13 cellular contexts compared by ENCODE assay signal in the genomic region with DNA sequence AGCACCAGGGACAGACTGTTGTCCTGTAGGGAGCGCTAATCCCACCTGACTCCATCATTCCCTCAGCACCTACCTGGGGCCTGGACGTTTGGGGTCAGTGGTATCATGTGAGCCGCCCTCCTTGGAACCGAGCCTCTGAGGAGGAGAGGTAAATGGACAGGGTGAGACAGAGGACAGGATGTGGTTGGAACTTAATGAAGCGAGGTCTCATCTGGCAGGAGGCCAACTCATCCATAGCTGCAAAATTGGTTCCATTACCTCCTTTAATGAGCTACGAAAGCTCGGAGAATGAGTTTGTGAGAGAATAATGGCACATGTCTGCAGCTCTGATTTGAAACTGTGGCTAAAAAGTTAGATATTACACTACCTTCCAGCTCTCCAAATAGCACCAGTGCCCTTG. TPM values are rescaled to one million over a fixed set of nuclear protein-coding genes. Genes with fewer than 3 reads are reported as not detected.
A peak's percentile ranks its signal among the peaks of the same experiment; 100 is the strongest.
DNase-seq lines count a peak whose midpoint lies in the region; ATAC-seq, FAIRE-seq and TF ChIP-seq lines count a peak whose summit lies in the region.
"Had no signal": no experiment of that assay in that cellular context is flagged by ENCODE, and none has a peak within 500 bp of the region (broad histone marks: within the 10 kb centered on the region; RNA-seq: fewer than 3 reads in every experiment).

No MANE protein-coding gene starts in this region.

- no peaks in the 10 kb centered on the region for H3K27me3 Mint-ChIP-seq in central memory CD8-positive, alpha-beta T cell
- no peaks in the 10 kb centered on the region for H3K27me3 Mint-ChIP-seq in stimulated activated naive CD8-positive, alpha-beta T cell treated with anti-CD3 and anti-CD28 coated beads, Interleukin-15, amount 100 ng/mL, for 72 hours

- no peak overlapping the region for H3K27ac ChIP-seq in HepG2 (ENCODE audit: extremely low read length, insufficient read depth, low read length)
- H3K27ac ChIP-seq in right lobe of liver = no peak overlapping the region
- H3K27ac ChIP-seq in smooth muscle cell (ENCODE audit: low read depth) = no peak overlapping the region

- peaks cover 70% of the 10 kb centered on the region for H3K4me1 Mint-ChIP-seq in central memory CD8-positive, alpha-beta T cell
- H3K4me1 Mint-ChIP-seq in stimulated activated naive CD8-positive, alpha-beta T cell treated with anti-CD3 and anti-CD28 coated beads, Interleukin-15, amount 100 ng/mL, for 72 hours = peaks cover 96% of the 10 kb centered on the region

- POLR2A ChIA-PET in HepG2 (lab: Yijun Ruan, JAX) = interaction anchor here (0.7 kb wide), 1 partner anchor 14 kb away, joined by 3 read pairs; a partner anchor contains a TSS

- no peak for FAIRE-seq in HepG2 (lab: Jason Lieb, UNC)

- peak overlapping the region; percentile 32 for H3K27ac Mint-ChIP-seq in central memory CD8-positive, alpha-beta T cell (ENCODE audit: low read depth)
- H3K27ac Mint-ChIP-seq in stimulated activated naive CD8-positive, alpha-beta T cell treated with anti-CD3 and anti-CD28 coated beads, Interleukin-15, amount 100 ng/mL, for 72 hours = peak overlapping the region in 1 of 2 donors; percentile 79

- H4K20me1 ChIP-seq in HepG2 (ENCODE audit: insufficient read depth, low read length) = no peaks in the 10 kb centered on the region
- H4K20me1 ChIP-seq in smooth muscle cell (ENCODE audit: low read depth) = peaks cover 22% of the 10 kb centered on the region

- H3K9me3 Mint-ChIP-seq in central memory CD8-positive, alpha-beta T cell = no peaks in the 10 kb centered on the region
- no peaks in the 10 kb centered on the region for H3K9me3 Mint-ChIP-seq in stimulated activated naive CD8-positive, alpha-beta T cell treated with anti-CD3 and anti-CD28 coated beads, Interleukin-15, amount 100 ng/mL, for 72 hours
- H3K9me3 Mint-ChIP-seq: neural crest cell had no signal

- intact Hi-C loops in HepG2 (cut with micrococcal nuclease; ENCODE audit: unreplicated experiment) = no loop called here
- intact Hi-C loops in right lobe of liver (cut with DNase I) = no loop called here
- intact Hi-C loops in mucosa of descending colon (cut with DNase I, micrococcal nuclease) = no loop called here

- CTCF ChIA-PET in HepG2 (lab: Yijun Ruan, JAX; ENCODE audit: low intra/inter-chr PET ratio, low total read pairs) = no interaction called here

- no peak overlapping the region for H3K4me3 Mint-ChIP-seq in central memory CD8-positive, alpha-beta T cell
- H3K4me3 Mint-ChIP-seq in stimulated activated naive CD8-positive, alpha-beta T cell treated with anti-CD3 and anti-CD28 coated beads, Interleukin-15, amount 100 ng/mL, for 72 hours = peak overlapping the region; percentile 12 to 47
- H3K4me3 Mint-ChIP-seq: neural crest cell had no signal

- H3K27me3 ChIP-seq in HepG2 (ENCODE audit: control insufficient read depth in 1 of 2, insufficient read depth in 2 of 2, low read length in 2 of 2) (no peaks in the 10 kb centered on the region), right lobe of liver (no peaks in the 10 kb centered on the region), smooth muscle cell (ENCODE audit: low read depth) (no peaks in the 10 kb centered on the region)

- WGBS in HepG2 (ENCODE audit: low lambda C conversion rate) = 95% methylated on average over 7 of the region's 7 CpGs
- 56% methylated on average over 6 of the region's 7 CpGs for WGBS in right lobe of liver (ENCODE audit: insufficient coverage, low coverage, low lambda C conversion rate, missing lambda C conversion rate)
- WGBS in smooth muscle cell (ENCODE audit: low lambda C conversion rate) = 89% methylated on average over 7 of the region's 7 CpGs

- TF ChIP-seq CTCF in HepG2 (CRISPR knock-in tag; IDR thresholded peaks at IDR 0.05) = 0 out of 2 replicates have a peak, but pooled peaks have one; percentile 3
- no peak for TF ChIP-seq CTCF in right lobe of liver (IDR thresholded peaks at IDR 0.05)
- no peak for TF ChIP-seq CTCF in smooth muscle cell (IDR thresholded peaks at IDR 0.05; ENCODE audit: borderline replicate concordance, insufficient read depth, poor library complexity, severe bottlenecking)
- no peak for TF ChIP-seq CTCF in mucosa of descending colon (IDR thresholded peaks at IDR 0.05)

- H3K36me3 ChIP-seq in HepG2 (replicated peaks in 1 of 2; ENCODE audit: control insufficient read depth in 1 of 2, insufficient read depth in 2 of 2, low read length in 2 of 2) = peaks cover 3 to 15% of the 10 kb centered on the region in 2 experiments; a peak in 2 of 5 replicates
- no peaks in the 10 kb centered on the region for H3K36me3 ChIP-seq in right lobe of liver
- H3K36me3 ChIP-seq in smooth muscle cell (ENCODE audit: low read depth) = no peaks in the 10 kb centered on the region
- no peaks in the 10 kb centered on the region for H3K36me3 ChIP-seq in mucosa of descending colon (ENCODE audit: low read depth)

- in situ Hi-C loops in HepG2 (cut with HindIII; ENCODE audit: extremely low pct_ligation_motif_present, low pct_unique_long_range_greater_than_20kb) = no loop called here

- TF ChIP-seq POLR2A in HepG2 (IDR thresholded peaks at IDR 0.05; ENCODE audit: insufficient read depth in 1 of 2, low read depth in 2 of 2, low read length in 2 of 2) (no peak), right lobe of liver (IDR thresholded peaks at IDR 0.05) (no peak)

- H3K4me3 ChIP-seq in HepG2 (replicated peaks in 1 of 3; ENCODE audit: insufficient read depth in 1 of 3, low read depth in 2 of 3, low read length in 3 of 3) (no peak overlapping the region), right lobe of liver (no peak overlapping the region), smooth muscle cell (no peak overlapping the region), mucosa of descending colon (no peak overlapping the region)

- no peak for TF ChIP-seq RAD21 in HepG2 (CRISPR knock-in tag; IDR thresholded peaks at IDR 0.05)

- no peak overlapping the region for H3K4me2 ChIP-seq in HepG2 (ENCODE audit: low read depth, low read length)
- H3K4me2 ChIP-seq in smooth muscle cell = no peak overlapping the region

- H3K79me2 ChIP-seq in HepG2 (ENCODE audit: insufficient read depth, low read length) (no peaks in the 10 kb centered on the region), smooth muscle cell (ENCODE audit: low read depth) (no peaks in the 10 kb centered on the region)

- ATAC-seq in HepG2 (no peak), right lobe of liver (no peak), mucosa of descending colon (no peak)
- ATAC-seq in central memory CD8-positive, alpha-beta T cell (replicated peaks; ENCODE audit: extremely low read depth, poor library complexity, severe bottlenecking) = no peak
- no peak for ATAC-seq in stimulated activated naive CD8-positive, alpha-beta T cell treated with anti-CD3 and anti-CD28 coated beads, Interleukin-15, amount 100 ng/mL, for 72 hours

- H3K9me3 ChIP-seq in HepG2 (ENCODE audit: low read length) (no peaks in the 10 kb centered on the region), right lobe of liver (no peaks in the 10 kb centered on the region), smooth muscle cell (replicated peaks; ENCODE audit: low read depth) (no peaks in the 10 kb centered on the region), mucosa of descending colon (no peaks in the 10 kb centered on the region)

- DNase-seq in HepG2 (ENCODE audit: low spot score) = no peak
- no peak for DNase-seq in right lobe of liver
- peak; percentile 19 for DNase-seq in NCI-H2196 treated with DMSO at 0.1 percent for 48 hours (lab: John Stamatoyannopoulos, UW; ENCODE audit: unreplicated experiment)
- no peak for DNase-seq in central memory CD8-positive, alpha-beta T cell (ENCODE audit: low spot score in 2 of 2)
- no peak for DNase-seq in stimulated activated naive CD8-positive, alpha-beta T cell treated with anti-CD3 and anti-CD28 coated beads, Interleukin-15, amount 100 ng/mL, for 72 hours
- DNase-seq in smooth muscle cell (lab: John Stamatoyannopoulos, UW; ENCODE audit: unreplicated experiment) = no peak
- no peak for DNase-seq in mucosa of descending colon
- DNase-seq in occipital lobe (lab: John Stamatoyannopoulos, UW) = no peak
- DNase-seq: anterior cingulate cortex; erythroblast; NCI-H774; stimulated activated CD4-positive, alpha-beta T cell treated with anti-CD3 and anti-CD28 coated beads, Interleukin-1b, Interleukin-23, amount 100 ng/mL, for 48 hours had no signal

- peaks cover 2% of the 10 kb centered on the region for H3K36me3 Mint-ChIP-seq in central memory CD8-positive, alpha-beta T cell (ENCODE audit: insufficient read depth)

- no TSS peak for BruUV-seq in HepG2 (replicated peaks; lab: Mats Ljungman, UMichigan)

- H3K4me1 ChIP-seq in HepG2 (ENCODE audit: insufficient read depth, low read length) (no peaks in the 10 kb centered on the region), right lobe of liver (no peaks in the 10 kb centered on the region), smooth muscle cell (ENCODE audit: low read depth) (peaks cover 18% of the 10 kb centered on the region), mucosa of descending colon (ENCODE audit: low read depth) (peaks cover 4% of the 10 kb centered on the region)

- H3K9ac ChIP-seq in HepG2 (ENCODE audit: insufficient read depth, low read depth, low read length) = no peak overlapping the region
- no peak overlapping the region for H3K9ac ChIP-seq in smooth muscle cell (ENCODE audit: low read depth)

- H2AFZ ChIP-seq in HepG2 (ENCODE audit: low read length) (no peak overlapping the region), smooth muscle cell (ENCODE audit: low read depth) (no peak overlapping the region)

- TF ChIP-seq EP300 in HepG2 (IDR thresholded peaks at IDR 0.05; ENCODE audit: low read depth in 2 of 2, low read length in 2 of 2) = no peak
- no peak for TF ChIP-seq EP300 in HepG2 (CRISPR knock-in tag; IDR thresholded peaks at IDR 0.05; ENCODE audit: borderline replicate concordance)

- no peaks in the 10 kb centered on the region for H3F3A ChIP-seq in smooth muscle cell (ENCODE audit: low read depth)

RNA-seq across cellular contexts. Expression of a gene that starts 14.0 kb away (rescaled TPM):
- total RNA-seq in HepG2 (2016; rRNA removed; fragmentation: Illumina TruSeq; extraction: Trizol) = 41.2 and 48.5 TPM in 2 replicates
- 18.9 and 21.3 TPM in 2 replicates for total RNA-seq in HepG2 (2016; cell fraction: cytosol; rRNA removed; fragmentation: Illumina TruSeq; extraction: Trizol; ENCODE audit: low read depth)
- 40.5 and 43.9 TPM in 2 replicates for total RNA-seq in HepG2 (2016; cell fraction: insoluble cytoplasmic fraction; rRNA removed; fragmentation: Illumina TruSeq; extraction: Trizol)
- total RNA-seq in HepG2 (2016; cell fraction: membrane; rRNA removed; fragmentation: Illumina TruSeq; extraction: Trizol) = 51.7 and 60.5 TPM in 2 replicates
- total RNA-seq in HepG2 (2016; cell fraction: nucleus; rRNA removed; fragmentation: Illumina TruSeq; extraction: Trizol) = 21.2 and 24.7 TPM in 2 replicates
- polyA plus RNA-seq in HepG2 (2011; rRNA removed) = 39.9 and 46.2 TPM in 2 replicates
- polyA plus RNA-seq in HepG2 (2011; cell fraction: cytosol; rRNA removed) = 40.2 and 41.3 TPM in 2 replicates
- 23.0 and 28.1 TPM in 2 replicates for polyA plus RNA-seq in HepG2 (2011; cell fraction: nucleus; rRNA removed)
- 21.8 and 22.2 TPM in 2 replicates for polyA plus RNA-seq in HepG2 (2012)
- 23.5 and 31.3 TPM in 2 replicates for polyA plus RNA-seq in HepG2 (2016; cell fraction: cytosol; fragmentation: Illumina TruSeq; extraction: Trizol; ENCODE audit: low read depth)
- polyA plus RNA-seq in HepG2 (2016; cell fraction: insoluble cytoplasmic fraction; fragmentation: Illumina TruSeq; extraction: Trizol; ENCODE audit: low read depth) = 53.8 and 56.3 TPM in 2 replicates
- 50.2 and 54.3 TPM in 2 replicates for polyA plus RNA-seq in HepG2 (2016; cell fraction: membrane; fragmentation: Illumina TruSeq; extraction: Trizol; ENCODE audit: low read depth)
- 31.0 and 31.6 TPM in 2 replicates for polyA plus RNA-seq in HepG2 (2016; cell fraction: nucleus; fragmentation: Illumina TruSeq; extraction: Trizol; ENCODE audit: insufficient read depth, low read depth)
- 48.5 and 89.7 TPM in 2 replicates for polyA minus RNA-seq in HepG2 (2011; rRNA and poly(A)+ RNA removed; ENCODE audit: low replicate concordance)
- polyA minus RNA-seq in HepG2 (2011; cell fraction: cytosol; rRNA and poly(A)+ RNA removed) = 15.7 and 16.5 TPM in 2 replicates
- 13.4 and 16.9 TPM in 2 replicates for polyA minus RNA-seq in HepG2 (2011; cell fraction: nucleus; rRNA and poly(A)+ RNA removed)
- 10 to 100 TPM; 16.6 to 21.4 (median 18.6) TPM for total RNA-seq in right lobe of liver
- total RNA-seq in smooth muscle cell = 17.1 and 20.2 TPM in 2 replicates
- polyA plus RNA-seq in smooth muscle cell = 18.7 and 23.7 TPM in 2 replicates
- total RNA-seq in mucosa of descending colon = 10 to 100 TPM; 21.5 to 33.5 (median 25.5) TPM
- 5.5 TPM for total RNA-seq in occipital lobe

RNA-seq across cellular contexts. Expression of a gene that starts 19.3 kb away (rescaled TPM):
- total RNA-seq in HepG2 (2016; rRNA removed; fragmentation: Illumina TruSeq; extraction: Trizol) = 0.73 and 0.91 TPM in 2 replicates
- 0.20 and 0.44 TPM in 2 replicates for total RNA-seq in HepG2 (2016; cell fraction: cytosol; rRNA removed; fragmentation: Illumina TruSeq; extraction: Trizol; ENCODE audit: low read depth)
- total RNA-seq in HepG2 (2016; cell fraction: insoluble cytoplasmic fraction; rRNA removed; fragmentation: Illumina TruSeq; extraction: Trizol) = 0.82 and 1.2 TPM in 2 replicates
- 1.2 and 1.4 TPM in 2 replicates for total RNA-seq in HepG2 (2016; cell fraction: membrane; rRNA removed; fragmentation: Illumina TruSeq; extraction: Trizol)
- total RNA-seq in HepG2 (2016; cell fraction: nucleus; rRNA removed; fragmentation: Illumina TruSeq; extraction: Trizol) = 0.81 and 0.85 TPM in 2 replicates
- polyA plus RNA-seq in HepG2 (2011; rRNA removed) = 1.5 and 2.8 TPM in 2 replicates
- 1.5 and 1.7 TPM in 2 replicates for polyA plus RNA-seq in HepG2 (2011; cell fraction: cytosol; rRNA removed)
- 4.4 and 7.4 TPM in 2 replicates for polyA plus RNA-seq in HepG2 (2011; cell fraction: nucleus; rRNA removed)
- polyA plus RNA-seq in HepG2 (2012) = 2.1 and 2.9 TPM in 2 replicates
- polyA plus RNA-seq in HepG2 (2016; cell fraction: cytosol; fragmentation: Illumina TruSeq; extraction: Trizol; ENCODE audit: low read depth) = 0.21 and 0.27 TPM in 2 replicates
- polyA plus RNA-seq in HepG2 (2016; cell fraction: insoluble cytoplasmic fraction; fragmentation: Illumina TruSeq; extraction: Trizol; ENCODE audit: low read depth) = 1.9 and 2.2 TPM in 2 replicates
- polyA plus RNA-seq in HepG2 (2016; cell fraction: membrane; fragmentation: Illumina TruSeq; extraction: Trizol; ENCODE audit: low read depth) = 0.84 and 1.0 TPM in 2 replicates
- 1.9 and 3.2 TPM in 2 replicates for polyA plus RNA-seq in HepG2 (2016; cell fraction: nucleus; fragmentation: Illumina TruSeq; extraction: Trizol; ENCODE audit: insufficient read depth, low read depth)
- 1.9 and 6.3 TPM in 2 replicates for polyA minus RNA-seq in HepG2 (2011; rRNA and poly(A)+ RNA removed; ENCODE audit: low replicate concordance)
- polyA minus RNA-seq in HepG2 (2011; cell fraction: cytosol; rRNA and poly(A)+ RNA removed) = 1.6 and 2.8 TPM in 2 replicates
- polyA minus RNA-seq in HepG2 (2011; cell fraction: nucleus; rRNA and poly(A)+ RNA removed) = 2.6 and 4.6 TPM in 2 replicates
- 10 to 100 TPM in 4 of 6 experiments, 1 to 10 TPM in 2; 5.3 to 28.1 (median 17.8) TPM for total RNA-seq in right lobe of liver
- 1.8 and 3.0 TPM in 2 replicates for total RNA-seq in smooth muscle cell
- polyA plus RNA-seq in smooth muscle cell = 12.4 and 15.9 TPM in 2 replicates
- 10 to 100 TPM; 12.7 to 21.4 (median 19.2) TPM for total RNA-seq in mucosa of descending colon
- total RNA-seq in occipital lobe = 0.16 TPM

RNA-seq across cellular contexts. Expression of a gene that starts 43.8 kb away (rescaled TPM):
- total RNA-seq in HepG2 (2016; rRNA removed; fragmentation: Illumina TruSeq; extraction: Trizol) = not detected in 2 replicates
- not detected in 2 replicates for total RNA-seq in HepG2 (2016; cell fraction: cytosol; rRNA removed; fragmentation: Illumina TruSeq; extraction: Trizol; ENCODE audit: low read depth)
- total RNA-seq in HepG2 (2016; cell fraction: insoluble cytoplasmic fraction; rRNA removed; fragmentation: Illumina TruSeq; extraction: Trizol) = 0.03 TPM in 1 of 2 replicates, not detected in the other
- not detected in 2 replicates for total RNA-seq in HepG2 (2016; cell fraction: membrane; rRNA removed; fragmentation: Illumina TruSeq; extraction: Trizol)
- total RNA-seq in HepG2 (2016; cell fraction: nucleus; rRNA removed; fragmentation: Illumina TruSeq; extraction: Trizol) = not detected in 2 replicates
- polyA plus RNA-seq in HepG2 (2011; rRNA removed) = not detected in 2 replicates
- polyA plus RNA-seq in HepG2 (2011; cell fraction: cytosol; rRNA removed) = under 0.01 TPM in 1 of 2 replicates, not detected in the other
- polyA plus RNA-seq in HepG2 (2011; cell fraction: nucleus; rRNA removed) = 0.02 TPM in 1 of 2 replicates, not detected in the other
- polyA plus RNA-seq in HepG2 (2012) = 0.01 and 0.04 TPM in 2 replicates
- 0.01 TPM in 1 of 2 replicates, not detected in the other for polyA plus RNA-seq in HepG2 (2016; cell fraction: cytosol; fragmentation: Illumina TruSeq; extraction: Trizol; ENCODE audit: low read depth)
- polyA plus RNA-seq in HepG2 (2016; cell fraction: insoluble cytoplasmic fraction; fragmentation: Illumina TruSeq; extraction: Trizol; ENCODE audit: low read depth) = not detected in 2 replicates
- polyA plus RNA-seq in HepG2 (2016; cell fraction: membrane; fragmentation: Illumina TruSeq; extraction: Trizol; ENCODE audit: low read depth) = not detected in 2 replicates
- polyA plus RNA-seq in HepG2 (2016; cell fraction: nucleus; fragmentation: Illumina TruSeq; extraction: Trizol; ENCODE audit: insufficient read depth, low read depth) = not detected in 2 replicates
- 0.63 TPM in 1 of 2 replicates, not detected in the other for polyA minus RNA-seq in HepG2 (2011; rRNA and poly(A)+ RNA removed; ENCODE audit: low replicate concordance)
- not detected in 2 replicates for polyA minus RNA-seq in HepG2 (2011; cell fraction: cytosol; rRNA and poly(A)+ RNA removed)
- under 0.01 TPM in 1 of 2 replicates, not detected in the other for polyA minus RNA-seq in HepG2 (2011; cell fraction: nucleus; rRNA and poly(A)+ RNA removed)
- under 1 TPM in 3 of 6 experiments, not detected in 3; 0.04 to 0.06 (median 0.06) TPM for total RNA-seq in right lobe of liver
- total RNA-seq in smooth muscle cell = 1.5 and 2.2 TPM in 2 replicates
- polyA plus RNA-seq in smooth muscle cell = 0.29 and 1.4 TPM in 2 replicates
- 1 to 10 TPM in 1 of 3 donors, under 1 TPM in 2; 0.17 to 6.1 (median 0.20) TPM for total RNA-seq in mucosa of descending colon
- total RNA-seq in occipital lobe = 42.6 TPM
